15 cellular contexts compared by ENCODE assay signal in the genomic region with DNA sequence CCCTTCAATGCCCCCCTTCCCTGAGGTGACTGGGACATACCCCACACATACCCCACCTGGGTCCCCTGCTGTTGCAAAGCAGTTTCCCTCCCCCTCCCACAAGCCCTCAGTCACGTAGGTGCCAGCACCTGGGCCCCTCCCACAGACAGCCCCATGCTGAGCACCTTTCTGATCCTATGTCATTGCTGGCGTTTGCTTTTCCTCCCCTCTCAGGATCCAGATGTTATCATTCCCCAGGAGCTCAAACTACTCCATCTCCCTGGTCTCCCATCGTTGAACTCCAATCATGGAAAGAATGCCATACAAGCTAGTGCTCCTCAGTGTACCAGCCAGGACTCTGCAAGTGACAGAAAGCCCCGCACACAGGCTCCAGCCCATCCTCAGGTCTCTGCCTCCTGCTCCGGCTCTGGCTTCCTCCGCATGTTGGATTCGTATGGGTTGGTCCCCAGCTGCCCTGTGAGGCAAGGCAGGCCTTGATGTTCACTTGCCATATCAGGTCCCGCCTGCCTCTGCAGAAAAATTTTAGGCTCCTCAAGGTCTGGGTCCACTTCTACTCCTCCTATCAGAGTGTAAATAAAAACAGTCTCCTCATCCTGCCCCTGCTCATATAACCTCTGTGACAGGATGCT. TPM values are rescaled to one million over a fixed set of nuclear protein-coding genes. Genes with fewer than 3 reads are reported as not detected.
DNase-seq lines count a peak whose midpoint lies in the region; ATAC-seq and TF ChIP-seq lines count a peak whose summit lies in the region.
"Had no signal": no experiment of that assay in that cellular context is flagged by ENCODE, and none has a peak within 500 bp of the region (broad histone marks: within the 10 kb centered on the region; RNA-seq: fewer than 3 reads in every experiment).

No MANE protein-coding gene starts in this region.

- no peak for TF ChIP-seq CTCF in right lobe of liver (IDR thresholded peaks at IDR 0.05)
- no peak for TF ChIP-seq CTCF in stomach (IDR thresholded peaks at IDR 0.05)
- no peak for TF ChIP-seq CTCF in mesothelial cell of epicardium (IDR thresholded peaks at IDR 0.05; ENCODE audit: unreplicated experiment)

- peaks cover 0 to 5% of the 10 kb centered on the region in 2 donors for H3K27me3 Mint-ChIP-seq in CD4-positive, alpha-beta memory T cell
- peaks cover 1% of the 10 kb centered on the region for H3K27me3 Mint-ChIP-seq in mesothelial cell of epicardium (ENCODE audit: low read depth)

- no peaks in the 10 kb centered on the region for H3K36me3 Mint-ChIP-seq in CD4-positive, alpha-beta memory T cell
- H3K36me3 Mint-ChIP-seq in mesothelial cell of epicardium = no peaks in the 10 kb centered on the region

- H3K27me3 ChIP-seq in H7 (ENCODE audit: control insufficient read depth, insufficient read depth, low read length) = no peaks in the 10 kb centered on the region
- no peaks in the 10 kb centered on the region for H3K27me3 ChIP-seq in SJCRH30
- no peaks in the 10 kb centered on the region for H3K27me3 ChIP-seq in right lobe of liver
- H3K27me3 ChIP-seq in stomach = no peaks in the 10 kb centered on the region
- H3K27me3 ChIP-seq in CD4-positive, alpha-beta memory T cell (ENCODE audit: insufficient read depth, low read length) = no peaks in the 10 kb centered on the region

- peaks cover 0 to 4% (median 0%) of the 10 kb centered on the region in 8 donors for H3K9me3 Mint-ChIP-seq in CD4-positive, alpha-beta memory T cell
- H3K9me3 Mint-ChIP-seq in mesothelial cell of epicardium = no peaks in the 10 kb centered on the region
- H3K9me3 Mint-ChIP-seq: dendritic cell treated with granulocyte-macrophage colony-stimulating factor and Interleukin-4, amounts not matched to agents 40 ng/mL and 50 ng/mL, for 4 days had no signal

- H3K4me1 ChIP-seq in SJCRH30 (peaks cover 39% of the 10 kb centered on the region), right lobe of liver (peaks cover 0 to 44% (median 19%) of the 10 kb centered on the region in 4 donors), stomach (peaks cover 8 to 25% (median 22%) of the 10 kb centered on the region in 4 donors)
- H3K4me1 ChIP-seq in CD4-positive, alpha-beta memory T cell (ENCODE audit: insufficient read depth, low read length) = no peaks in the 10 kb centered on the region

- POLR2A ChIA-PET in CD4-positive, alpha-beta memory T cell (lab: Charles Lee; ENCODE audit: partially characterized antibody) = no interaction called here

- DNase-seq in H7 = peak; percentile 43
- peak in 1 of 2 experiments; percentile 49 for DNase-seq in SJCRH30
- no peak for DNase-seq in right lobe of liver
- DNase-seq in stomach = no peak
- no peak for DNase-seq in CD4-positive, alpha-beta memory T cell
- no peak for DNase-seq in mesothelial cell of epicardium (ENCODE audit: low spot score in 2 of 2, unreplicated experiment in 2 of 2)
- DNase-seq: activated B cell treated with CpG ODN at 0.5 μM for 24 hours; activated gamma-delta T cell; MM.1S; NCI-H1930; posterior cingulate gyrus; stimulated activated CD4-positive, alpha-beta T cell treated with anti-CD3 and anti-CD28 coated beads, Interleukin-15, amount 100 ng/mL, for 24 hours; T-helper 1 cell had no signal

- no peak overlapping the region for H3K4me3 ChIP-seq in H7 (ENCODE audit: insufficient read depth, low read depth, low read length)
- peak overlapping the region; percentile 0; the same call in 1 of the 2 replicates for H3K4me3 ChIP-seq in SJCRH30
- H3K4me3 ChIP-seq in right lobe of liver = peak overlapping the region in 1 of 3 donors; percentile 14
- no peak overlapping the region for H3K4me3 ChIP-seq in stomach
- H3K4me3 ChIP-seq in CD4-positive, alpha-beta memory T cell (ENCODE audit: low read length in 2 of 2) = no peak overlapping the region

- TF ChIP-seq EP300 in stomach (IDR thresholded peaks at IDR 0.05) = no peak

- H3K36me3 ChIP-seq in H7 (replicated peaks; ENCODE audit: control insufficient read depth, insufficient read depth, low read length) (no peaks in the 10 kb centered on the region), SJCRH30 (no peaks in the 10 kb centered on the region), right lobe of liver (no peaks in the 10 kb centered on the region), stomach (no peaks in the 10 kb centered on the region)
- no peaks in the 10 kb centered on the region for H3K36me3 ChIP-seq in CD4-positive, alpha-beta memory T cell (ENCODE audit: insufficient read depth, low read length)

- no peaks in the 10 kb centered on the region for H3K4me1 Mint-ChIP-seq in CD4-positive, alpha-beta memory T cell
- peaks cover 1% of the 10 kb centered on the region for H3K4me1 Mint-ChIP-seq in mesothelial cell of epicardium
- H3K4me1 Mint-ChIP-seq: activated B cell treated with CpG ODN at 0.5 μM for 24 hours had no signal

- ATAC-seq in right lobe of liver = peak in 2 of 4 donors; percentile 1
- ATAC-seq in GM18868 (IDR thresholded peaks at IDR 0.05; ENCODE audit: unreplicated experiment) = no peak

- 85% methylated on average over 8 of the region's 8 CpGs for whole genome bisulfite sequencing in right lobe of liver (ENCODE audit: insufficient coverage, low coverage, low lambda C conversion rate, missing lambda C conversion rate)
- WGBS in stomach, 5 donors = 69 to 75% (median 74%) methylated on average over 6 to 8 of the region's 8 CpGs

- intact Hi-C loops in right lobe of liver (cut with DNase I) = loop anchor here in 1 of 2 donors (5.0 kb wide), 1 partner anchor 38 kb away; no protein-coding TSS in a partner anchor
- intact Hi-C loops in stomach (cut with DNase I; ENCODE audit: low total_unique reads) = no loop called here
- intact Hi-C loops in CD4-positive, alpha-beta memory T cell (cut with micrococcal nuclease) = no loop called here

- peak overlapping the region; percentile 43 for H3K27ac ChIP-seq in SJCRH30
- H3K27ac ChIP-seq in right lobe of liver = peak overlapping the region in 2 of 3 donors; percentile 85 to 97
- H3K27ac ChIP-seq in stomach = peak overlapping the region; percentile 29 to 83 (median 49)
- no peak overlapping the region for H3K27ac ChIP-seq in CD4-positive, alpha-beta memory T cell (ENCODE audit: low read depth, low read length)

- H3K27ac Mint-ChIP-seq in CD4-positive, alpha-beta memory T cell = no peak overlapping the region
- H3K27ac Mint-ChIP-seq in mesothelial cell of epicardium = no peak overlapping the region
- H3K27ac Mint-ChIP-seq: activated B cell treated with CpG ODN at 0.5 μM for 24 hours; dendritic cell treated with granulocyte-macrophage colony-stimulating factor and Interleukin-4, amounts not matched to agents 40 ng/mL and 50 ng/mL, for 4 days had no signal

- CTCF ChIA-PET in CD4-positive, alpha-beta memory T cell (lab: Charles Lee; ENCODE audit: partially characterized antibody) = interaction anchor here (3.0 kb wide), 1 partner anchor 91 kb away, joined by 10 read pairs; no protein-coding TSS in a partner anchor

- no peak overlapping the region for H3K4me3 Mint-ChIP-seq in CD4-positive, alpha-beta memory T cell
- no peak overlapping the region for H3K4me3 Mint-ChIP-seq in mesothelial cell of epicardium
- H3K4me3 Mint-ChIP-seq: activated B cell treated with CpG ODN at 0.5 μM for 24 hours; dendritic cell treated with granulocyte-macrophage colony-stimulating factor and Interleukin-4, amounts not matched to agents 40 ng/mL and 50 ng/mL, for 4 days had no signal

- TF ChIP-seq POLR2A in right lobe of liver (IDR thresholded peaks at IDR 0.05) (peak; percentile 44), stomach (IDR thresholded peaks at IDR 0.05) (no peak)

- peaks cover 16% of the 10 kb centered on the region for H3K9me3 ChIP-seq in SJCRH30 (replicated peaks)
- no peaks in the 10 kb centered on the region for H3K9me3 ChIP-seq in right lobe of liver
- H3K9me3 ChIP-seq in stomach = no peaks in the 10 kb centered on the region
- H3K9me3 ChIP-seq in CD4-positive, alpha-beta memory T cell (ENCODE audit: control insufficient read depth in 1 of 2, low read length in 2 of 2) = no peaks in the 10 kb centered on the region

RNA-seq across cellular contexts. Expression of gene MED9, which starts 31.4 kb away (rescaled TPM):
- total RNA-seq in H7 (2014; rRNA removed; shearing (Covaris generic)) = 28.9 and 31.3 TPM in 2 replicates
- total RNA-seq in SJCRH30 (2014; rRNA removed; shearing (Covaris generic)) = 84.4 and 88.9 TPM in 2 replicates
- total RNA-seq in right lobe of liver = 10 to 100 TPM in 3 of 6 experiments, 1 to 10 TPM in 3; 5.7 to 24.4 (median 12.4) TPM
- 10 to 100 TPM in 2 of 5 donors, 1 to 10 TPM in 3; 2.9 to 14.5 (median 6.7) TPM for total RNA-seq in stomach
- polyA plus RNA-seq in stomach = 10 to 100 TPM; 11.2 to 14.1 (median 12.3) TPM
- 10 to 100 TPM; 17.1 to 18.9 TPM for total RNA-seq in CD4-positive, alpha-beta memory T cell
- polyA plus RNA-seq in CD4-positive, alpha-beta memory T cell = 10 to 100 TPM in 1 of 2 donors, 1 to 10 TPM in 1; 9.3 to 16.8 TPM
- total RNA-seq in mesothelial cell of epicardium = 17.9 to 20.1 TPM (median 18.9 TPM) in 3 replicates

RNA-seq across cellular contexts. Expression of gene RASD1, which starts 50.8 kb away (rescaled TPM):
- 5.3 and 5.6 TPM in 2 replicates for total RNA-seq in H7 (2014; rRNA removed; shearing (Covaris generic))
- not detected in 2 replicates for total RNA-seq in SJCRH30 (2014; rRNA removed; shearing (Covaris generic))
- total RNA-seq in right lobe of liver (100 to 1,000 TPM in 3 of 6 experiments, 10 to 100 TPM in 2, 1 to 10 TPM in 1; 1.0 to 230 (median 101) TPM), stomach (10 to 100 TPM in 4 of 5 donors, 1 to 10 TPM in 1; 3.7 to 72.9 (median 25.0) TPM), mesothelial cell of epicardium (1.9 to 2.8 TPM (median 2.1 TPM) in 3 replicates)
- 10 to 100 TPM in 2 of 3 donors, 1 to 10 TPM in 1; 9.5 to 15.0 (median 10.7) TPM for polyA plus RNA-seq in stomach
- under 1 TPM; 0.86 to 0.87 TPM for total RNA-seq in CD4-positive, alpha-beta memory T cell
- under 1 TPM; 0.38 to 0.45 TPM for polyA plus RNA-seq in CD4-positive, alpha-beta memory T cell
